11 cellular contexts compared by ENCODE assay signal in genomic region chr18:62784338-62784965, GRCh38.
DNase-seq lines count a peak whose midpoint lies in the region; ATAC-seq and TF ChIP-seq lines count a peak whose summit lies in the region.
"Had no signal": no experiment of that assay in that cellular context is flagged by ENCODE, and none has a peak within 500 bp of the region (broad histone marks: within the 10 kb centered on the region; RNA-seq: fewer than 3 reads in every experiment).

No MANE protein-coding gene starts in this region.

- CTCF ChIA-PET in CD4-positive, alpha-beta T cell (lab: Charles Lee): no interaction called here

- no peak overlapping the region for H2AFZ ChIP-seq in hepatocyte

- H3K36me3 Mint-ChIP-seq in CD4-positive, alpha-beta T cell (ENCODE audit: low read depth): no peaks in the 10 kb centered on the region

- POLR2A ChIA-PET in CD4-positive, alpha-beta T cell (lab: Charles Lee): no interaction called here

- H3K27me3 Mint-ChIP-seq in CD4-positive, alpha-beta T cell: no peaks in the 10 kb centered on the region

- 75% methylated on average over 4 of the region's 4 CpGs for WGBS in hepatocyte (ENCODE audit: low lambda C conversion rate, missing lambda C conversion rate)

- no peaks in the 10 kb centered on the region for H3K27me3 ChIP-seq in CD4-positive, alpha-beta T cell (ENCODE audit: control insufficient read depth, insufficient read depth, low read length)
- H3K27me3 ChIP-seq in hepatocyte: no peaks in the 10 kb centered on the region
- H3K27me3 ChIP-seq: cardiac muscle cell, SJSA1 had no signal

- peak overlapping the region; percentile 28 for H3K4me3 Mint-ChIP-seq in CD4-positive, alpha-beta T cell

- H3K4me2 ChIP-seq in hepatocyte: no peak overlapping the region

- H3K9me3 Mint-ChIP-seq in CD4-positive, alpha-beta T cell: no peaks in the 10 kb centered on the region

- DNase-seq in CD4-positive, alpha-beta T cell: no peak
- DNase-seq in SK-MEL-5 (ENCODE audit: low read depth, low spot score): peak; percentile 54
- peak; percentile 64 for DNase-seq in foreskin melanocyte
- DNase-seq in HPDE6-E6E7 (ENCODE audit: extremely low spot score): no peak
- DNase-seq in hepatocyte (ENCODE audit: low spot score): no peak
- DNase-seq in NCI-H1436 treated with DMSO at 0.1 percent for 48 hours (lab: John Stamatoyannopoulos, UW): no peak
- DNase-seq: GDM1 had no signal

- no peak overlapping the region for H3K27ac ChIP-seq in CD4-positive, alpha-beta T cell (ENCODE audit: low read depth, low read length)
- H3K27ac ChIP-seq in hepatocyte: no peak overlapping the region
- H3K27ac ChIP-seq: cardiac muscle cell, SJSA1 had no signal

- H3K79me2 ChIP-seq in hepatocyte: peaks cover 88% of the 10 kb centered on the region

- no peaks in the 10 kb centered on the region for H3K9me3 ChIP-seq in CD4-positive, alpha-beta T cell (ENCODE audit: control insufficient read depth, low read length)
- no peaks in the 10 kb centered on the region for H3K9me3 ChIP-seq in hepatocyte (ENCODE audit: low read depth)
- H3K9me3 ChIP-seq: SJSA1 had no signal

- H4K20me1 ChIP-seq in hepatocyte (ENCODE audit: insufficient read depth, poor library complexity, severe bottlenecking): no peaks in the 10 kb centered on the region

- H3K4me3 ChIP-seq in hepatocyte: no peak overlapping the region
- H3K4me3 ChIP-seq: cardiac muscle cell, SJSA1 had no signal

- H3K36me3 ChIP-seq in hepatocyte (replicated peaks; ENCODE audit: insufficient read depth, low read depth): no peaks in the 10 kb centered on the region
- H3K36me3 ChIP-seq: cardiac muscle cell, SJSA1 had no signal

- H3K4me1 Mint-ChIP-seq in CD4-positive, alpha-beta T cell (ENCODE audit: low read depth): peaks cover 43% of the 10 kb centered on the region

- in situ Hi-C loops in SK-MEL-5 (cut with HindIII; ENCODE audit: low pct_unique_long_range_greater_than_20kb, low sequenced_read_pairs): no loop called here

- intact Hi-C loops in CD4-positive, alpha-beta T cell (cut with DNase I, micrococcal nuclease): loop anchor here in 1 of 2 experiments (5.0 kb wide), 1 partner anchor 67 kb away; the partner anchor contains the start of gene PHLPP1

- ATAC-seq in CD4-positive, alpha-beta T cell (ENCODE audit: poor library complexity): peak; percentile 32
- ATAC-seq in GM21390 (IDR thresholded peaks at IDR 0.05; ENCODE audit: unreplicated experiment): peak; percentile 75
- no peak for ATAC-seq in HG03442 (IDR thresholded peaks at IDR 0.05; ENCODE audit: unreplicated experiment)

- peaks cover 13% of the 10 kb centered on the region for H3K4me1 ChIP-seq in hepatocyte (ENCODE audit: insufficient read depth)

- no peak for TF ChIP-seq CTCF in CD4-positive, alpha-beta T cell (IDR thresholded peaks at IDR 0.05)
- no peak for TF ChIP-seq CTCF in hepatocyte (IDR thresholded peaks at IDR 0.05; ENCODE audit: poor library complexity)

- H3K9me2 ChIP-seq in hepatocyte (replicated peaks; ENCODE audit: insufficient read depth): no peaks in the 10 kb centered on the region

- H3K27ac Mint-ChIP-seq in CD4-positive, alpha-beta T cell: no peak overlapping the region

Comparison
In these comparisons a context has a peak if more than half of its experiments do, and no peak if none do; other contexts are left out.
1. DNase-seq: peak in SK-MEL-5 (single experiment) and foreskin melanocyte (single experiment); none in CD4-positive, alpha-beta T cell (0 of 10), HPDE6-E6E7 (single experiment), hepatocyte (single experiment) and NCI-H1436 treated with DMSO at 0.1 percent for 48 hours (single experiment).